2 cellular contexts compared by ENCODE assay signal in genomic region chr9:134360180-134360759, GRCh38.
TF ChIP-seq lines count a peak whose summit lies in the region.

No MANE protein-coding gene starts in this region.

TF ChIP-seq in SK-N-SH, 30 proteins besides CTCF, POLR2A, EP300 and RAD21 (continued from another document):
- no peak for TF ChIP-seq REST (IDR thresholded peaks at IDR 0.05; ENCODE audit: low read depth, low read length)
- TF ChIP-seq YY1 (IDR thresholded peaks at IDR 0.05; ENCODE audit: low read depth), result no peak
- TF ChIP-seq NRF1 (IDR thresholded peaks at IDR 0.05; ENCODE audit: low read depth, low read length), result no peak
- no peak for TF ChIP-seq POLR2AphosphoS5 (IDR thresholded peaks at IDR 0.05; ENCODE audit: low read depth, low read length)
- no peak for TF ChIP-seq TCF12 (IDR thresholded peaks at IDR 0.05)
- no peak for TF ChIP-seq TEAD4 (IDR thresholded peaks at IDR 0.05; ENCODE audit: borderline replicate concordance, insufficient read depth)

TF ChIP-seq in SK-N-SH treated with all-trans-retinoic acid at 6 μM for 48 hours, 23 proteins besides CTCF, POLR2A, EP300 and RAD21 (continued from another document):
- TF ChIP-seq PATZ1 (CRISPR knock-in tag; IDR thresholded peaks at IDR 0.05; ENCODE audit: borderline replicate concordance), result no peak
- no peak for TF ChIP-seq GLIS3 (CRISPR knock-in tag; IDR thresholded peaks at IDR 0.05)
- no peak for TF ChIP-seq ESRRG (CRISPR knock-in tag; IDR thresholded peaks at IDR 0.05)
- TF ChIP-seq ISL1 (CRISPR knock-in tag; IDR thresholded peaks at IDR 0.05), result no peak
